In genomic region chr16:7272567-7273158, GRCh38 we compare ENCODE assay signal across 2 cellular contexts.
TF ChIP-seq lines count a peak whose summit lies in the region.

No MANE protein-coding gene starts in this region.

TF ChIP-seq in HepG2, 621 proteins besides CTCF, POLR2A, EP300 and RAD21 (continues in another document):
- TF ChIP-seq PRMT3 (CRISPR knock-in tag; IDR thresholded peaks at IDR 0.05; ENCODE audit: borderline replicate concordance, low read depth) (no peak), FOXA1 (IDR thresholded peaks at IDR 0.05) (no peak), FOXA1 (CRISPR knock-in tag; IDR thresholded peaks at IDR 0.05) (no peak), RBFOX2 (IDR thresholded peaks at IDR 0.05; ENCODE audit: low read depth, low read length) (no peak), ZNF296 (CRISPR knock-in tag; conservative IDR thresholded peaks at IDR 0.05) (no peak), ZNF556 (CRISPR knock-in tag; IDR thresholded peaks at IDR 0.05; ENCODE audit: borderline replicate concordance) (no peak), CBX1 (IDR thresholded peaks at IDR 0.05; ENCODE audit: low read depth) (no peak), NFAT5 (CRISPR knock-in tag; IDR thresholded peaks at IDR 0.05) (no peak), SYNCRIP (IDR thresholded peaks at IDR 0.05; ENCODE audit: insufficient read depth, low read depth, low read length) (no peak), CCDC6 (CRISPR knock-in tag; IDR thresholded peaks at IDR 0.05) (no peak), ZNF329 (CRISPR knock-in tag; IDR thresholded peaks at IDR 0.05; ENCODE audit: low read depth) (no peak), ZNF337 (CRISPR knock-in tag; IDR thresholded peaks at IDR 0.05; ENCODE audit: borderline replicate concordance, low read depth) (no peak), SATB2 (CRISPR knock-in tag; IDR thresholded peaks at IDR 0.05) (no peak), HNRNPK (IDR thresholded peaks at IDR 0.05; ENCODE audit: low read depth, low read length, poor library complexity, severe bottlenecking) (peak; percentile 95), DDIT3 (CRISPR knock-in tag; IDR thresholded peaks at IDR 0.05) (no peak), ZNF362 (CRISPR knock-in tag; IDR thresholded peaks at IDR 0.05; ENCODE audit: borderline replicate concordance) (no peak), SKIL (CRISPR knock-in tag; IDR thresholded peaks at IDR 0.05; ENCODE audit: borderline replicate concordance) (no peak), MAZ (IDR thresholded peaks at IDR 0.05; ENCODE audit: borderline replicate concordance, low read depth, low read length) (no peak), MAZ (CRISPR knock-in tag; IDR thresholded peaks at IDR 0.05; ENCODE audit: low read depth) (no peak), CREB1 (IDR thresholded peaks at IDR 0.05) (no peak), CREB1 (CRISPR knock-in tag; IDR thresholded peaks at IDR 0.05) (no peak), MAFK (conservative IDR thresholded peaks at IDR 0.05 in 1 of 2, IDR thresholded peaks at IDR 0.05 in 1 of 2; ENCODE audit: low read length in 2 of 2) (no peak)

TF ChIP-seq in K562, 482 proteins besides CTCF, POLR2A, EP300 and RAD21:
- TF ChIP-seq COPS2 (conservative IDR thresholded peaks at IDR 0.05) (no peak), NFRKB (IDR thresholded peaks at IDR 0.05; ENCODE audit: low read depth) (no peak), ZNF398 (CRISPR knock-in tag; IDR thresholded peaks at IDR 0.05) (no peak), MTA2 (IDR thresholded peaks at IDR 0.05; ENCODE audit: low read depth) (no peak), PCBP2 (IDR thresholded peaks at IDR 0.05; ENCODE audit: low read depth, low read length, poor library complexity, severe bottlenecking) (peak; percentile 39), MLLT1 (IDR thresholded peaks at IDR 0.05) (no peak), ZNF253 (CRISPR knock-in tag; conservative IDR thresholded peaks at IDR 0.05) (no peak), ZHX1 (conservative IDR thresholded peaks at IDR 0.05; ENCODE audit: low read length) (no peak)
TF ChIP-seq in K562: peak in this region for 1.
